Comparison of ENCODE assay signal across 24 cellular contexts in the genomic region with DNA sequence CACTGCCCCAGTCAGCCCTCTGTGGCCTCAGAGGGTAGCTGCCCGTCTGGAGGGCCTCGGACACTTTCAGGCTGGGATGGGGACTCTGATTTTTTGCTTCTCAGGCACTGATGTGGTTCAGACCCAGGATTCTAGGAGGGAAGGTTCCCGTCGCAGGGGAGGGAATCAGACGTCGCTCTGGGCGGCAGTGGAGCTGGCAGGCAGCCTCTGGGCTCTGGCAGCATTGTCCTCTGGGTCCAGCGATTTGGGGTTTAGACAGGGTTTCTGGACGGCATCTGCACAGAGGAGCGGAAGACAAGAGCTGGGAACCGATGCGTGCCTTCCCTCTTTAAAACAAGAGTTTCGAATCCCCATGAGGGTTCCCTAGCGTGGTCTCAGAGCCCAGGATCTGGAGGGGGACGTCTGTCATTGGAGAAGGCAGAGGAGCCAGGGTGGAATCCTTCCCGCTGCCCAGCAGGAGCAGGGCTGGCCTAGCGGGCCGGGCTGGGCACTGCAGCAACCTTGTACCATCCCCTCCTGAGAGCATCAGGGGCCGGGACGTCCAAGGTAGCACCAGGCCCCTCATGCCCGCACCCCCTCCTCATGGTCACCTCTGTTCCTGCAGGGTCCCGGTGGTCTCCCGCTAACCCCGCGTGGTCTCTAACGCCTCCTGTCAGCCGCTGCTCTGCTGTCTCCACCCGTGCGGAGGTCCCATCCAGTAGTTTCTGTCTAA.
"Had no signal": no experiment of that assay in that cellular context is flagged by ENCODE, and none has a peak within 500 bp of the region (broad histone marks: within the 10 kb centered on the region; RNA-seq: fewer than 3 reads in every experiment).

No MANE protein-coding gene starts in this region.

- H3K4me2 ChIP-seq: smooth muscle cell had no signal

- H3K4me3 Mint-ChIP-seq: activated CD4-positive, alpha-beta T cell treated with anti-CD3 and anti-CD28 coated beads, Interleukin-2, amount 10 ng/mL, durations not matched to agents 7 days and 5 days; activated CD8-positive, alpha-beta T cell treated with anti-CD3 and anti-CD28 coated beads, Interleukin-2, amount 10 ng/mL, durations not matched to agents 7 days and 5 days; activated naive CD4-positive, alpha-beta T cell treated with anti-CD3 and anti-CD28 coated beads, Interleukin-2, amount 10 ng/mL, durations not matched to agents 7 days and 5 days; activated naive CD8-positive, alpha-beta T cell treated with anti-CD3 and anti-CD28 coated beads, Interleukin-2, amount 50 U/mL, for 24 hours; activated T-cell treated with anti-CD3 and anti-CD28 coated beads, Interleukin-2, amount 50 U/mL, for 24 hours; central memory CD8-positive, alpha-beta T cell; stimulated activated naive B cell treated with anti-CD40 and anti-IgM and Interleukin-4, amounts not matched to agents 10 μg/mL and 1 μg/mL and 100 μg/mL, for 72 hours had no signal

- H3K79me2 ChIP-seq: parathyroid adenoma had no signal

- H3K27me3 Mint-ChIP-seq: central memory CD8-positive, alpha-beta T cell had no signal

- H3K36me3 Mint-ChIP-seq: activated naive CD4-positive, alpha-beta T cell treated with anti-CD3 and anti-CD28 coated beads, Interleukin-2, amount 10 ng/mL, durations not matched to agents 7 days and 5 days; stimulated activated naive B cell treated with anti-CD40 and anti-IgM and Interleukin-4, amounts not matched to agents 10 μg/mL and 1 μg/mL and 100 μg/mL, for 72 hours had no signal

- H3K4me1 Mint-ChIP-seq: activated CD4-positive, alpha-beta T cell treated with anti-CD3 and anti-CD28 coated beads, Interleukin-2, amount 10 ng/mL, durations not matched to agents 7 days and 5 days; activated naive CD4-positive, alpha-beta T cell treated with anti-CD3 and anti-CD28 coated beads, Interleukin-2, amount 10 ng/mL, durations not matched to agents 7 days and 5 days; activated naive CD8-positive, alpha-beta T cell treated with anti-CD3 and anti-CD28 coated beads, Interleukin-2, amount 50 U/mL, for 24 hours; central memory CD8-positive, alpha-beta T cell; stimulated activated naive B cell treated with anti-CD40 and anti-IgM and Interleukin-4, amounts not matched to agents 10 μg/mL and 1 μg/mL and 100 μg/mL, for 72 hours had no signal

- H3K9me3 Mint-ChIP-seq: activated CD4-positive, alpha-beta T cell treated with anti-CD3 and anti-CD28 coated beads, Interleukin-2, amount 10 ng/mL, durations not matched to agents 7 days and 5 days; activated naive CD4-positive, alpha-beta T cell treated with anti-CD3 and anti-CD28 coated beads, Interleukin-2, amount 10 ng/mL, durations not matched to agents 7 days and 5 days; activated naive CD8-positive, alpha-beta T cell treated with anti-CD3 and anti-CD28 coated beads, Interleukin-2, amount 50 U/mL, for 24 hours; activated T-cell treated with anti-CD3 and anti-CD28 coated beads, Interleukin-2, amount 50 U/mL, for 24 hours; central memory CD8-positive, alpha-beta T cell; stimulated activated naive B cell treated with anti-CD40 and anti-IgM and Interleukin-4, amounts not matched to agents 10 μg/mL and 1 μg/mL and 100 μg/mL, for 72 hours had no signal

- H3K27ac ChIP-seq: coronary artery, gastrocnemius medialis, heart left ventricle, left ventricle myocardium inferior, neutrophil, parathyroid adenoma, thyroid gland had no signal

- ATAC-seq: activated CD4-positive, CD25-positive, alpha-beta regulatory T cell treated with anti-CD3 and anti-CD28 coated beads, Interleukin-2, amount 50 U/mL, for 24 hours; activated CD8-positive, alpha-beta T cell treated with anti-CD3 and anti-CD28 coated beads, Interleukin-2, amount 10 ng/mL, durations not matched to agents 7 days and 5 days; activated naive CD8-positive, alpha-beta T cell treated with anti-CD3 and anti-CD28 coated beads, Interleukin-2, amount 50 U/mL, for 24 hours; esophagus mucosa; gastrocnemius medialis; heart left ventricle; sciatic nerve had no signal

- DNase-seq: activated CD4-positive, alpha-beta T cell treated with anti-CD3 and anti-CD28 coated beads, Interleukin-2, amount 10 ng/mL, durations not matched to agents 7 days and 5 days; activated CD8-positive, alpha-beta T cell treated with anti-CD3 and anti-CD28 coated beads, Interleukin-2, amount 10 ng/mL, durations not matched to agents 7 days and 5 days; activated effector memory CD4-positive, alpha-beta T cell treated with Interleukin-2 at 50 U/mL for 16 hours; activated naive CD4-positive, alpha-beta T cell treated with anti-CD3 and anti-CD28 coated beads, Interleukin-2, amount 10 ng/mL, durations not matched to agents 7 days and 5 days; activated naive CD8-positive, alpha-beta T cell treated with anti-CD3 and anti-CD28 coated beads, Interleukin-2, amount 50 U/mL, for 24 hours; activated T-cell treated with anti-CD3 and anti-CD28 coated beads, Interleukin-2, amount 50 U/mL, for 24 hours; gastrocnemius medialis; heart left ventricle; kidney; left ventricle myocardium inferior; mammary epithelial cell; midbrain; stimulated activated CD4-positive, alpha-beta T cell treated with anti-CD3 and anti-CD28 coated beads, Interleukin-4, amount 100 ng/mL, for 24 hours; stimulated activated naive B cell treated with anti-CD40 and anti-IgM and Interleukin-4, amounts not matched to agents 10 μg/mL and 1 μg/mL and 100 μg/mL, for 72 hours; T1000; thyroid gland had no signal

- H3K27ac Mint-ChIP-seq: activated CD4-positive, alpha-beta T cell treated with anti-CD3 and anti-CD28 coated beads, Interleukin-2, amount 10 ng/mL, durations not matched to agents 7 days and 5 days; activated CD8-positive, alpha-beta T cell treated with anti-CD3 and anti-CD28 coated beads, Interleukin-2, amount 10 ng/mL, durations not matched to agents 7 days and 5 days; activated naive CD4-positive, alpha-beta T cell treated with anti-CD3 and anti-CD28 coated beads, Interleukin-2, amount 10 ng/mL, durations not matched to agents 7 days and 5 days; activated naive CD8-positive, alpha-beta T cell treated with anti-CD3 and anti-CD28 coated beads, Interleukin-2, amount 50 U/mL, for 24 hours; activated T-cell treated with anti-CD3 and anti-CD28 coated beads, Interleukin-2, amount 50 U/mL, for 24 hours; stimulated activated naive B cell treated with anti-CD40 and anti-IgM and Interleukin-4, amounts not matched to agents 10 μg/mL and 1 μg/mL and 100 μg/mL, for 72 hours had no signal

- H3K4me3 ChIP-seq: coronary artery, gastrocnemius medialis, heart left ventricle, left ventricle myocardium inferior, smooth muscle cell, thyroid gland had no signal

- H3K36me3 ChIP-seq: gastrocnemius medialis, neutrophil, thyroid gland had no signal

- H3K27me3 ChIP-seq: gastrocnemius medialis, heart left ventricle, neutrophil, thyroid gland had no signal

- H2AFZ ChIP-seq: parathyroid adenoma had no signal

- H3K4me1 ChIP-seq: gastrocnemius medialis, heart left ventricle, left ventricle myocardium inferior, parathyroid adenoma, thyroid gland had no signal
